ENCODE assay signal across 27 cellular contexts in genomic region chr16:57711993-57712392, GRCh38. TPM values are rescaled to one million over a fixed set of nuclear protein-coding genes. Genes with fewer than 3 reads are reported as not detected.
"Had no signal": no experiment of that assay in that cellular context is flagged by ENCODE, and none has a peak within 500 bp of the region (broad histone marks: within the 10 kb centered on the region; RNA-seq: fewer than 3 reads in every experiment).

No MANE protein-coding gene starts in this region.

- DNase-seq: kidney glomerular epithelial cell; left colon; left lung; lower lobe of right lung; mammary epithelial cell; mesenchymal stem cell; naive thymus-derived CD8-positive, alpha-beta T cell; nucleus accumbens; retina; right cardiac atrium; small intestine; stimulated activated CD4-positive, alpha-beta T cell treated with anti-CD3 and anti-CD28 coated beads, Interleukin-4, amount 100 ng/mL, for 24 hours; stimulated activated naive CD4-positive, alpha-beta T cell treated with Interleukin-2 at 50 U/mL for 16 hours; stimulated activated naive CD8-positive, alpha-beta T cell treated with anti-CD3 and anti-CD28 coated beads, Interleukin-15, amount 100 ng/mL, for 72 hours; substantia nigra; uterus had no signal

- H3K4me3 ChIP-seq: left lung, lower lobe of right lung, pancreas, prostate gland, sigmoid colon, spleen, tibial nerve, uterus had no signal

- ATAC-seq: left colon; left lung; lower lobe of right lung; naive thymus-derived CD8-positive, alpha-beta T cell; pancreas; right cardiac atrium; stimulated activated memory B cell treated with anti-CD40 and anti-IgM and Interleukin-4, amounts not matched to agents 10 μg/mL and 1 μg/mL and 100 μg/mL, for 72 hours; stimulated activated naive CD8-positive, alpha-beta T cell treated with anti-CD3 and anti-CD28 coated beads, Interleukin-15, amount 100 ng/mL, for 72 hours had no signal

- H3K27ac Mint-ChIP-seq: nephron; stimulated activated memory B cell treated with anti-CD40 and anti-IgM and Interleukin-4, amounts not matched to agents 10 μg/mL and 1 μg/mL and 100 μg/mL, for 72 hours; stimulated activated naive CD8-positive, alpha-beta T cell treated with anti-CD3 and anti-CD28 coated beads, Interleukin-15, amount 100 ng/mL, for 72 hours; type B pancreatic cell had no signal

- H3K9me3 ChIP-seq: left lung, lower lobe of right lung, pancreas, prostate gland, sigmoid colon, spleen, tibial nerve, uterus had no signal

- H3K4me1 Mint-ChIP-seq: naive thymus-derived CD8-positive, alpha-beta T cell; nephron; neural crest cell; stimulated activated memory B cell treated with anti-CD40 and anti-IgM and Interleukin-4, amounts not matched to agents 10 μg/mL and 1 μg/mL and 100 μg/mL, for 72 hours had no signal

- H3K36me3 Mint-ChIP-seq: naive thymus-derived CD8-positive, alpha-beta T cell; stimulated activated memory B cell treated with anti-CD40 and anti-IgM and Interleukin-4, amounts not matched to agents 10 μg/mL and 1 μg/mL and 100 μg/mL, for 72 hours; type B pancreatic cell had no signal

- H3K9me3 Mint-ChIP-seq: neural crest cell; stimulated activated memory B cell treated with anti-CD40 and anti-IgM and Interleukin-4, amounts not matched to agents 10 μg/mL and 1 μg/mL and 100 μg/mL, for 72 hours; type B pancreatic cell had no signal

- H3K27me3 ChIP-seq: left lung, pancreas, sigmoid colon, tibial nerve, uterus had no signal

- H3K36me3 ChIP-seq: left lung, lower lobe of right lung, pancreas, prostate gland, sigmoid colon, spleen, tibial nerve, uterus had no signal

- H3K4me3 Mint-ChIP-seq: naive thymus-derived CD8-positive, alpha-beta T cell; nephron; neural crest cell; stimulated activated memory B cell treated with anti-CD40 and anti-IgM and Interleukin-4, amounts not matched to agents 10 μg/mL and 1 μg/mL and 100 μg/mL, for 72 hours; stimulated activated naive CD8-positive, alpha-beta T cell treated with anti-CD3 and anti-CD28 coated beads, Interleukin-15, amount 100 ng/mL, for 72 hours; type B pancreatic cell had no signal

- H3K27me3 Mint-ChIP-seq: type B pancreatic cell had no signal

- H3K4me1 ChIP-seq: left lung, lower lobe of right lung, pancreas, prostate gland, sigmoid colon, spleen, tibial nerve, uterus had no signal

- H3K27ac ChIP-seq: left lung, lower lobe of right lung, pancreas, prostate gland, sigmoid colon, spleen, tibial nerve, uterus had no signal

RNA-seq across cellular contexts. Expression of gene DRC7, which starts 17.4 kb away (rescaled TPM):
- total RNA-seq: left colon; mammary epithelial cell; naive thymus-derived CD8-positive, alpha-beta T cell; osteoblast; right cardiac atrium; sigmoid colon had no signal
- polyA plus RNA-seq: keratinocyte; naive thymus-derived CD8-positive, alpha-beta T cell; right cardiac atrium; sigmoid colon; small intestine had no signal

RNA-seq across cellular contexts. Expression of gene ADGRG3, which starts 43.9 kb away (rescaled TPM):
- total RNA-seq: mammary epithelial cell; naive thymus-derived CD8-positive, alpha-beta T cell; neural crest cell; osteoblast; prostate gland had no signal
- polyA plus RNA-seq: keratinocyte; mammary epithelial cell; naive thymus-derived CD8-positive, alpha-beta T cell had no signal
